9 cellular contexts compared by ENCODE assay signal in genomic region chr15:63044077-63044644, GRCh38. TPM values are rescaled to one million over a fixed set of nuclear protein-coding genes. Genes with fewer than 3 reads are reported as not detected.
DNase-seq lines count a peak whose midpoint lies in the region; ATAC-seq, FAIRE-seq and TF ChIP-seq lines count a peak whose summit lies in the region.
"Had no signal": no experiment of that assay in that cellular context is flagged by ENCODE, and none has a peak within 500 bp of the region (broad histone marks: within the 10 kb centered on the region; RNA-seq: fewer than 3 reads in every experiment).

No MANE protein-coding gene starts in this region.

- in situ Hi-C loops in mammary epithelial cell (cut with MboI; ENCODE audit: low sequenced_read_pairs in 2 of 2) = loop anchor here (10.0 to 25.0 kb wide), 2 partner anchors 189 to 207 kb away; no protein-coding TSS in a partner anchor

- H3K9me3 ChIP-seq in mammary epithelial cell (replicated peaks; ENCODE audit: insufficient read depth, low read length) = no peaks in the 10 kb centered on the region
- H3K9me3 ChIP-seq in right lobe of liver = no peaks in the 10 kb centered on the region
- peaks cover 0 to 3% (median 0%) of the 10 kb centered on the region in 5 donors for H3K9me3 ChIP-seq in subcutaneous abdominal adipose tissue (ENCODE audit: control insufficient read depth in 5 of 5, low read length in 5 of 5)

- TF ChIP-seq CTCF in mammary epithelial cell (conservative IDR thresholded peaks at IDR 0.05 in 1 of 2, IDR thresholded peaks at IDR 0.05 in 1 of 2; ENCODE audit: extremely low read depth in 1 of 2, insufficient read depth in 1 of 2, low read depth in 1 of 2, low read length in 2 of 2) (no peak), right lobe of liver (IDR thresholded peaks at IDR 0.05) (no peak)

- H3K27me3 ChIP-seq in mammary epithelial cell (ENCODE audit: insufficient read depth, low read length) (no peaks in the 10 kb centered on the region), right lobe of liver (no peaks in the 10 kb centered on the region), subcutaneous abdominal adipose tissue (ENCODE audit: control insufficient read depth in 5 of 5, insufficient read depth in 4 of 5, low read length in 5 of 5) (peaks cover 13 to 29% (median 22%) of the 10 kb centered on the region in 5 donors)

- H3K36me3 ChIP-seq in mammary epithelial cell (ENCODE audit: insufficient read depth, low read length) (peaks cover 2% of the 10 kb centered on the region), right lobe of liver (no peaks in the 10 kb centered on the region), subcutaneous abdominal adipose tissue (ENCODE audit: control insufficient read depth in 5 of 5, insufficient read depth in 5 of 5, low read length in 5 of 5) (no peaks in the 10 kb centered on the region)

- H4K20me1 ChIP-seq in mammary epithelial cell (ENCODE audit: insufficient read depth, low read length) = no peaks in the 10 kb centered on the region

- CTCF ChIA-PET in mammary epithelial cell (lab: Charles Lee; ENCODE audit: low non-redundant PET) = interaction anchor here (0.7 kb wide), 1 partner anchor 149 kb away, joined by 3 read pairs; no protein-coding TSS in a partner anchor

- H3K79me2 ChIP-seq in mammary epithelial cell (ENCODE audit: insufficient read depth, low read length) = peaks cover 62% of the 10 kb centered on the region
- H3K79me2 ChIP-seq: parathyroid adenoma had no signal

- H3K27ac ChIP-seq in mammary epithelial cell (ENCODE audit: insufficient read depth, low read depth, low read length) = peak overlapping the region; percentile 81
- peak overlapping the region in 1 of 3 donors; percentile 62 for H3K27ac ChIP-seq in right lobe of liver
- peak overlapping the region; percentile 3 for H3K27ac ChIP-seq in subcutaneous abdominal adipose tissue (ENCODE audit: low read depth, low read length)
- H3K27ac ChIP-seq: parathyroid adenoma had no signal

- intact Hi-C loops in mammary epithelial cell (cut with micrococcal nuclease) = loop anchor here (2.0 to 10.0 kb wide), 4 partner anchors 102 to 439 kb away; no protein-coding TSS in a partner anchor
- intact Hi-C loops in right lobe of liver (cut with DNase I) = loop anchor here in 1 of 2 donors (10.0 kb wide), 1 partner anchor 51 kb away; no protein-coding TSS in a partner anchor

- peak overlapping the region; percentile 12 to 74 (median 48) for H3K4me3 Mint-ChIP-seq in IgD-negative memory B cell

- ATAC-seq in right lobe of liver (no peak), GM21786 (IDR thresholded peaks at IDR 0.05; ENCODE audit: unreplicated experiment) (no peak), GM18511 (IDR thresholded peaks at IDR 0.05; ENCODE audit: unreplicated experiment) (no peak)

- BruUV-seq in mammary epithelial cell (replicated peaks; lab: Mats Ljungman, UMichigan) = no TSS peak

- FAIRE-seq in RCC 7860 (lab: Jason Lieb, UNC) = no peak

- dilution Hi-C loops in mammary epithelial cell (cut with HindIII; ENCODE audit: low sequenced_read_pairs) = loop anchor here (5.0 kb wide), 1 partner anchor 78 kb away; the partner anchor contains the start of gene LACTB

- H3K36me3 Mint-ChIP-seq in IgD-negative memory B cell = no peaks in the 10 kb centered on the region

- H3K4me2 ChIP-seq in mammary epithelial cell (ENCODE audit: insufficient read depth, low read depth, low read length) = peak overlapping the region; percentile 99

- H2AFZ ChIP-seq in mammary epithelial cell (ENCODE audit: low read depth, low read length) = peak overlapping the region; percentile 75

- peak overlapping the region; percentile 70 to 88 (median 83) for H3K4me3 ChIP-seq in mammary epithelial cell (replicated peaks in 1 of 3; ENCODE audit: insufficient read depth in 1 of 3, low read depth in 2 of 3, low read length in 3 of 3)
- peak overlapping the region; percentile 37 to 56 (median 47) for H3K4me3 ChIP-seq in right lobe of liver
- peak overlapping the region; percentile 40 to 77 (median 72) for H3K4me3 ChIP-seq in subcutaneous abdominal adipose tissue (ENCODE audit: low read depth in 1 of 5, low read length in 5 of 5)

- H3K9me3 Mint-ChIP-seq in IgD-negative memory B cell = no peaks in the 10 kb centered on the region

- DNase-seq in mammary epithelial cell (peak; percentile 14), right lobe of liver (no peak), RCC 7860 (ENCODE audit: low spot score) (no peak)
- DNase-seq: activated effector memory CD4-positive, alpha-beta T cell treated with Interleukin-2 at 50 U/mL for 16 hours had no signal

- H3K27me3 Mint-ChIP-seq in IgD-negative memory B cell = peaks cover 43% of the 10 kb centered on the region

- H3K4me1 ChIP-seq in mammary epithelial cell (ENCODE audit: insufficient read depth, low read length) (peaks cover 66% of the 10 kb centered on the region), right lobe of liver (peaks cover 0 to 22% (median 0%) of the 10 kb centered on the region in 4 donors), subcutaneous abdominal adipose tissue (ENCODE audit: control insufficient read depth in 5 of 5, insufficient read depth in 5 of 5, low read length in 5 of 5) (peaks cover 0 to 64% (median 46%) of the 10 kb centered on the region in 5 donors)
- H3K4me1 ChIP-seq: parathyroid adenoma had no signal

- TF ChIP-seq POLR2A in right lobe of liver (IDR thresholded peaks at IDR 0.05) = no peak

- no peak overlapping the region for H3K27ac Mint-ChIP-seq in IgD-negative memory B cell

- 0% methylated on average over 7 of the region's 7 CpGs for WGBS in mammary epithelial cell (ENCODE audit: low coverage, missing lambda C conversion rate)
- 46% methylated on average over 7 of the region's 7 CpGs for WGBS in right lobe of liver (ENCODE audit: insufficient coverage, low coverage, low lambda C conversion rate, missing lambda C conversion rate)

- H3K9ac ChIP-seq in mammary epithelial cell (ENCODE audit: insufficient read depth, low read length) = peak overlapping the region; percentile 93
- H3K9ac ChIP-seq in subcutaneous abdominal adipose tissue (ENCODE audit: low read length in 5 of 5) = peak overlapping the region in 2 of 5 donors; percentile 16 to 25
- H3K9ac ChIP-seq: parathyroid adenoma had no signal

- H3K4me1 Mint-ChIP-seq in IgD-negative memory B cell = peaks cover 5 to 16% (median 11%) of the 10 kb centered on the region in 3 donors

RNA-seq across cellular contexts. Expression of gene TPM1, which starts 1.6 kb away (rescaled TPM):
- polyA plus RNA-seq in IgD-negative memory B cell (5.4 TPM), mammary epithelial cell (241 TPM)
- total RNA-seq in mammary epithelial cell (1,000 to 10,000 TPM in 1 of 2 donors, 100 to 1,000 TPM in 1; 463 to 1,538 TPM), right lobe of liver (100 to 1,000 TPM in 3 of 6 experiments, 10 to 100 TPM in 3; 44.3 to 180 (median 91.6) TPM)
- polyA minus RNA-seq in mammary epithelial cell = 182 TPM
